In the genomic region with DNA sequence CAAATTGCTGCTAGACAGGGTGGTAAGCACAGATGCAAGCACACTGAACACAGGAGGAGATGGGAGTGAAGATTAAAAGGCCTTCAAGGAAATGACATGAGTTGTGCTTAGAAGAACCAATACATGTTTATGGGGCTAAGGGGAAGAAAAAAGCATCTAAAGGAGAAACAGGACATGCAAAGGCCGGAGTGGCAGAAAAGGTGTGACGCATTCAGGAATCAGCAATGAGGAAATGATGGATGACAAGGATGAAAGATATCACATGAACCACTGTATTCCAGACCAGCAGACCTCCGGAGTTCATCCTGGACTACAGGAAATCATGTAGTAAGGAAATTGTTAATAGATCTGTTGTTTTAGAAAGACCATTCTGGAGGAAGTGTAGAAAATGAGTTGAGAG, we compare ENCODE assay signal across 14 cellular contexts. TPM values are rescaled to one million over a fixed set of nuclear protein-coding genes. Genes with fewer than 3 reads are reported as not detected.
DNase-seq lines count a peak whose midpoint lies in the region; ATAC-seq and TF ChIP-seq lines count a peak whose summit lies in the region.
"Had no signal": no experiment of that assay in that cellular context is flagged by ENCODE, and none has a peak within 500 bp of the region (broad histone marks: within the 10 kb centered on the region; RNA-seq: fewer than 3 reads in every experiment).

No MANE protein-coding gene starts in this region.

- H3K27ac Mint-ChIP-seq in MCF 10A (ENCODE audit: low read depth, unreplicated experiment): peak overlapping the region; percentile 72
- peak overlapping the region; percentile 84 for H3K27ac Mint-ChIP-seq in endothelial cell (ENCODE audit: unreplicated experiment)
- peak overlapping the region; percentile 30 for H3K27ac Mint-ChIP-seq in mesothelial cell of epicardium

- H3K27me3 ChIP-seq in breast epithelium (no peaks in the 10 kb centered on the region), gastrocnemius medialis (no peaks in the 10 kb centered on the region)
- H3K27me3 ChIP-seq: BLaER1 had no signal

- in situ Hi-C loops in gastrocnemius medialis (cut with MboI; ENCODE audit: low sequenced_read_pairs in 4 of 4): no loop called here

- ATAC-seq in gastrocnemius medialis: no peak

- H3K9me3 ChIP-seq in breast epithelium (no peaks in the 10 kb centered on the region), gastrocnemius medialis (no peaks in the 10 kb centered on the region)
- H3K9me3 ChIP-seq: BLaER1 had no signal

- H3K4me1 ChIP-seq in breast epithelium (no peaks in the 10 kb centered on the region), gastrocnemius medialis (peaks cover 5 to 9% of the 10 kb centered on the region in 2 donors)
- H3K4me1 ChIP-seq: BLaER1 had no signal

- TF ChIP-seq CTCF in MCF 10A (IDR thresholded peaks at IDR 0.05; ENCODE audit: unreplicated experiment): no peak
- TF ChIP-seq CTCF in breast epithelium (IDR thresholded peaks at IDR 0.05): no peak
- no peak for TF ChIP-seq CTCF in endothelial cell (IDR thresholded peaks at IDR 0.05; ENCODE audit: unreplicated experiment)
- no peak for TF ChIP-seq CTCF in mesothelial cell of epicardium (IDR thresholded peaks at IDR 0.05; ENCODE audit: unreplicated experiment)
- no peak for TF ChIP-seq CTCF in gastrocnemius medialis (IDR thresholded peaks at IDR 0.05 in 4 of 5, conservative IDR thresholded peaks at IDR 0.05 in 1 of 5)

- TF ChIP-seq POLR2A in breast epithelium (IDR thresholded peaks at IDR 0.05): no peak
- TF ChIP-seq POLR2A in gastrocnemius medialis (IDR thresholded peaks at IDR 0.05): no peak

- DNase-seq in MCF 10A (ENCODE audit: unreplicated experiment) (no peak), breast epithelium (ENCODE audit: low spot score in 2 of 2) (no peak), endothelial cell (ENCODE audit: low spot score) (no peak), mesothelial cell of epicardium (ENCODE audit: low spot score in 2 of 2, unreplicated experiment in 2 of 2) (no peak), SKM-1 (lab: John Stamatoyannopoulos, UW; ENCODE audit: unreplicated experiment) (no peak), KG1 (lab: John Stamatoyannopoulos, UW) (no peak), middle frontal gyrus (ENCODE audit: extremely low spot score, low spot score) (no peak), gastrocnemius medialis (no peak)
- DNase-seq: 8988T; AML-193; CD4-positive, CD25-positive, alpha-beta regulatory T cell; HCEC 1CT had no signal

- peaks cover 78% of the 10 kb centered on the region for H3K36me3 Mint-ChIP-seq in MCF 10A (ENCODE audit: insufficient read depth, unreplicated experiment)
- peaks cover 20% of the 10 kb centered on the region for H3K36me3 Mint-ChIP-seq in endothelial cell (ENCODE audit: low read depth, unreplicated experiment)
- peaks cover 28% of the 10 kb centered on the region for H3K36me3 Mint-ChIP-seq in mesothelial cell of epicardium

- H3K9me3 Mint-ChIP-seq in MCF 10A (ENCODE audit: unreplicated experiment) (no peaks in the 10 kb centered on the region), endothelial cell (ENCODE audit: unreplicated experiment) (no peaks in the 10 kb centered on the region), mesothelial cell of epicardium (no peaks in the 10 kb centered on the region)

- H3K4me3 Mint-ChIP-seq in MCF 10A (ENCODE audit: unreplicated experiment) (no peak overlapping the region), endothelial cell (ENCODE audit: unreplicated experiment) (peak overlapping the region; percentile 8), mesothelial cell of epicardium (no peak overlapping the region)
- H3K4me3 Mint-ChIP-seq: CD4-positive, CD25-positive, alpha-beta regulatory T cell had no signal

- H3K4me1 Mint-ChIP-seq in MCF 10A (ENCODE audit: insufficient read depth, unreplicated experiment) (peaks cover 26% of the 10 kb centered on the region), endothelial cell (ENCODE audit: unreplicated experiment) (peaks cover 21% of the 10 kb centered on the region), mesothelial cell of epicardium (peaks cover 23% of the 10 kb centered on the region)

- H3K4me3 ChIP-seq in breast epithelium (no peak overlapping the region), gastrocnemius medialis (no peak overlapping the region)
- H3K4me3 ChIP-seq: BLaER1 had no signal

- H3K27ac ChIP-seq in breast epithelium (no peak overlapping the region), gastrocnemius medialis (no peak overlapping the region)
- H3K27ac ChIP-seq: BLaER1, HL-60 had no signal

- intact Hi-C loops in MCF 10A (cut with micrococcal nuclease): loop anchor here (10.0 kb wide), 2 partner anchors 203 to 953 kb away; partner anchors contain the start of gene NAPG
- intact Hi-C loops in breast epithelium (cut with DNase I; ENCODE audit: low total_unique reads): no loop called here
- intact Hi-C loops in gastrocnemius medialis (cut with DNase I; ENCODE audit: low total_unique reads): loop anchor here (10.0 kb wide), 1 partner anchor 953 kb away; the partner anchor contains the start of gene NAPG

- no peaks in the 10 kb centered on the region for H3K36me3 ChIP-seq in breast epithelium
- peaks cover 0 to 50% of the 10 kb centered on the region in 2 donors for H3K36me3 ChIP-seq in gastrocnemius medialis

- POLR2A ChIA-PET in MCF 10A (lab: Yijun Ruan, JAX): interaction anchor here (0.7 to 1.0 kb wide), 2 partner anchors 9 to 991 kb away, joined by 3 read pairs; no protein-coding TSS in a partner anchor

- CTCF ChIA-PET in MCF 10A (lab: Yijun Ruan, JAX): no interaction called here

- BruUV-seq in MCF 10A (replicated peaks; lab: Mats Ljungman, UMichigan): no TSS peak

- H3K27me3 Mint-ChIP-seq in MCF 10A (ENCODE audit: insufficient read depth, unreplicated experiment): no peaks in the 10 kb centered on the region
- peaks cover 4% of the 10 kb centered on the region for H3K27me3 Mint-ChIP-seq in endothelial cell (ENCODE audit: unreplicated experiment)
- no peaks in the 10 kb centered on the region for H3K27me3 Mint-ChIP-seq in mesothelial cell of epicardium (ENCODE audit: low read depth)
- H3K27me3 Mint-ChIP-seq: CD4-positive, CD25-positive, alpha-beta regulatory T cell had no signal

RNA-seq across cellular contexts. Expression of gene PPP4R1, which starts 42.8 kb away (rescaled TPM):
- total RNA-seq in MCF 10A (2022) (88.0 and 109 TPM in 2 replicates), breast epithelium (100 to 1,000 TPM in 1 of 3 donors, 10 to 100 TPM in 2; 66.7 to 139 (median 93.4) TPM), endothelial cell (ENCODE audit: unreplicated experiment) (173 TPM), mesothelial cell of epicardium (112 to 116 TPM (median 115 TPM) in 3 replicates), gastrocnemius medialis (10 to 100 TPM; 27.7 to 48.3 (median 32.0) TPM)

Comparison
In these comparisons a context has a peak if more than half of its experiments do, and no peak if none do; other contexts are left out.
1. H3K27ac Mint-ChIP-seq: peak in every context shown above with its lines; median percentile 84 in endothelial cell; 72 in MCF 10A; 30 in mesothelial cell of epicardium.